ENCODE assay signal across 21 cellular contexts in the genomic region with DNA sequence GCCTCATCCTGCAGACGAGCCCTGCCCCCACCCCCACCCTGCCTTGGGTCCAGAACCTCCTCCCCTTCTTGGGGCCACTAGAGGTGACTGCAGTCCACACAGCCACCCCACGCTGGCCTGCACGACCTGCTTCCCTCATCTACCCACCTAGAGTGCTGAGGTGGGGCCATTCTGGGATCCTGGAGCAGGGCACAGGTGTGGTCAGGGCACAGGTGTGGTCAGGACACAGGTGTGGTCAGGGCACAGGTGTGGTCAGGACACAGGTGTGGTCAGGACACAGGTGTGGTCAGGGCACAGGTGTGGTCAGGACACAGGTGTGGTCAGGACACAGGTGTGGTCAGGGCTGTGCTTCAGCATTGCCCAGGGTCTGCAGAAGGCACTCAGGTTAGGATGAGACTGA. TPM values are rescaled to one million over a fixed set of nuclear protein-coding genes. Genes with fewer than 3 reads are reported as not detected.
"Had no signal": no experiment of that assay in that cellular context is flagged by ENCODE, and none has a peak within 500 bp of the region (broad histone marks: within the 10 kb centered on the region; RNA-seq: fewer than 3 reads in every experiment).

No MANE protein-coding gene starts in this region.

RNA-seq across cellular contexts. Expression of a gene that starts 17.6 kb away (rescaled TPM):
- total RNA-seq: activated CD4-positive, alpha-beta memory T cell treated with anti-CD3 and anti-CD28 coated beads for 36 hours; activated CD4-positive, alpha-beta T cell treated with anti-CD3 and anti-CD28 coated beads for 36 hours; activated CD4-positive, alpha-beta T cell treated with anti-CD3 and anti-CD28 coated beads, Interleukin-2, amount 10 ng/mL, durations not matched to agents 24 days and 14 days; activated CD8-positive, alpha-beta memory T cell treated with anti-CD3 and anti-CD28 coated beads for 36 hours; activated CD8-positive, alpha-beta memory T cell treated with anti-CD3 and anti-CD28 coated beads, Interleukin-2, amount 10 ng/mL, durations not matched to agents 7 days and 5 days; activated CD8-positive, alpha-beta T cell treated with anti-CD3 and anti-CD28 coated beads, Interleukin-2, amount 10 ng/mL, durations not matched to agents 7 days and 5 days; activated naive CD4-positive, alpha-beta T cell treated with anti-CD3 and anti-CD28 coated beads for 36 hours; activated naive CD8-positive, alpha-beta T cell treated with anti-CD3 and anti-CD28 coated beads for 36 hours; activated T-helper 1 cell treated with anti-CD3 and anti-CD28 coated beads, Interleukin-12 subunit alpha, Interleukin-12 subunit beta, Interleukin-2, Interleukin-4 antibody, amounts not matched to agents 30 ng/mL and 10 ng/mL and 1 ng/mL, durations not matched to agents 14 hours and 24 hours and 36 hours; activated T-helper 2 cell treated with anti-CD3 and anti-CD28 coated beads, Interferon-gamma antibody, Interleukin-2, Interleukin-4, amounts not matched to agents 10 μg/mL and 5 μg/mL and 100 μg/mL, durations not matched to agents 14 hours and 24 hours and 36 hours; ascending aorta; chondrocyte; dermis microvascular lymphatic vessel endothelial cell; endothelial cell of umbilical vein; esophagus squamous epithelium; fibroblast of lung; fibroblast of villous mesenchyme; gastroesophageal sphincter; glomerular endothelial cell; T-helper 1 cell treated with Interleukin-12 subunit alpha and Interleukin-12 subunit beta and Interleukin-4 antibody, amounts not matched to agents 30 ng/mL and 1 ng/mL, for 36 hours had no signal
- polyA plus RNA-seq: endothelial cell of umbilical vein, esophagus, fibroblast of lung had no signal
